ENCODE assay signal across 15 cellular contexts in the genomic region with DNA sequence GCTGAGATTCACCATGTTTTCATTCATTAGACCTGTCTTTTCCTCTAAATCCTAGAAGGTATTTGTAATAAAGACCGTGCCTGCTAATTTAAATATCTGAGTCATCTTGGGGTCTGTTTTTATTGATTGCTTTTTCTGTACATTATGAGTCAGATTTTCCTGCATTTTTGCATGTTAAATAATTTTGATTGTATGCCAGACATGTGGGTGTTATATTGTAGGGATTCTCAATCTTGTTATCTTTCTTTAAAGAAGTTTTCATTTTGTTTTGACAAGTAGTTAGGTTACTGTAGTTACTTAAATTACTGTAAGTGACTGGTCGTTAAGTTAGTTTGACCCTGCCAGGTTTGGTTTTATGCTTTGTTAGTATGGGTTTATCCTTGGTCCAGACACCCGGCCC. TPM values are rescaled to one million over a fixed set of nuclear protein-coding genes. Genes with fewer than 3 reads are reported as not detected.
DNase-seq lines count a peak whose midpoint lies in the region; ATAC-seq, FAIRE-seq and TF ChIP-seq lines count a peak whose summit lies in the region.
"Had no signal": no experiment of that assay in that cellular context is flagged by ENCODE, and none has a peak within 500 bp of the region (broad histone marks: within the 10 kb centered on the region; RNA-seq: fewer than 3 reads in every experiment).

No MANE protein-coding gene starts in this region.

- H3K4me3 ChIP-seq in AG09309 (ENCODE audit: control insufficient read depth, low read depth, low read length): no peak overlapping the region
- H3K4me3 ChIP-seq in fibroblast of villous mesenchyme (ENCODE audit: low read depth, low read length): no peak overlapping the region
- H3K4me3 ChIP-seq: BLaER1 treated with 17β-estradiol and CSF1 and Interleukin-3, amounts not matched to agents 10 nM and 100 nM had no signal

- no peak for ATAC-seq in HG03135 (IDR thresholded peaks at IDR 0.05; ENCODE audit: unreplicated experiment)

- TF ChIP-seq CTCF in AG09309 (IDR thresholded peaks at IDR 0.05; ENCODE audit: control insufficient read depth, insufficient read depth, low read depth, low read length, missing control alignments) (no peak), fibroblast of villous mesenchyme (IDR thresholded peaks at IDR 0.05; ENCODE audit: insufficient read depth, low read depth, low read length) (no peak)

- DNase-seq in AG09309 (ENCODE audit: low read depth) (peak; percentile 27), HS-5 (ENCODE audit: low read depth) (peak; percentile 74), astrocyte of the hippocampus (ENCODE audit: low read depth, low spot score) (peak; percentile 39), fibroblast of villous mesenchyme (ENCODE audit: low read depth) (peak; percentile 70), Kasumi-1 (lab: John Stamatoyannopoulos, UW) (no peak), GM19239 (ENCODE audit: insufficient read length, low spot score) (no peak)
- no peak for DNase-seq in stimulated activated CD4-positive, alpha-beta T cell treated with anti-CD3 and anti-CD28 coated beads, Interleukin-4, amount 100 ng/mL, for 24 hours
- DNase-seq: activated naive CD4-positive, alpha-beta T cell treated with anti-CD3 and anti-CD28 coated beads, Interleukin-2, amount 50 U/mL, for 16 hours; cortex of kidney; kidney glomerular epithelial cell; NCI-H2081 treated with DMSO at 0.1 percent for 48 hours; SHP77 treated with DMSO at 0.1 percent for 48 hours; stimulated activated CD4-positive, alpha-beta T cell treated with anti-CD3 and anti-CD28 coated beads, Interleukin-2, amount 100 ng/mL, for 24 hours had no signal

- no peak for FAIRE-seq in GM19239 (lab: Jason Lieb, UNC)

RNA-seq across cellular contexts. Expression of a gene that starts 35.1 kb away (rescaled TPM):
- 19.3 and 32.8 TPM in 2 replicates for total RNA-seq in fibroblast of villous mesenchyme

Comparison
In these comparisons a context has a peak if more than half of its experiments do, and no peak if none do; other contexts are left out.
1. DNase-seq: peak in AG09309 (single experiment), HS-5 (single experiment), astrocyte of the hippocampus (single experiment) and fibroblast of villous mesenchyme (single experiment); none in Kasumi-1 (0 of 2), stimulated activated CD4-positive, alpha-beta T cell treated with anti-CD3 and anti-CD28 coated beads, Interleukin-4, amount 100 ng/mL, for 24 hours (single experiment) and GM19239 (single experiment).